ENCODE assay signal across 30 cellular contexts in the genomic region with DNA sequence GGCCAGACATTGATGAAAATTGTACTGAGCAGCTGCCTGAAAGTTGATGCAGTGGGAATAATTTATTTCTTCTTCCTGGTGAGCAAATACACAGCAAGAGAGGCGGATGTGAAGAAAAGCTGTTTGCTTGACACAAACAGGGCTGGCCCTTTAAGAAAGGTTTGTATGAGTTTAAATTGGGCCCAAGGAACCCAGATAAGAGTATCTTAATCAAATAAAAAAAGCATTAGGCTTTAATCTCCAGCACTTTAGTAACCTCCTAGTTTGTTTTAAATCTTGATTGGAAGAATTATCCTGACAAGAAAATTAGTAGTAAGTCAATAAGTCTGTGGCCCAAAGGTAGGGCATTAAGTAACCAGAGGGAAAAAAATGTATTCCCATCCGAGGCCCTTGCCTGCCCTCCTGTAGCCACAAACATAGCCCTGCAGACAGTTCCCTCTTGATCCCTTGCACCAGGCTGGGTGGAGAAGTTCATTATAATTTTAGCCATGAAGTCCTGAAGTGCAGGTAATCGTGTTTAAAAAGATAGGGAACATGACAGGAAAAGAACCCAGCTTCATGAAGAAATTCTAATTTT.
"Had no signal": no experiment of that assay in that cellular context is flagged by ENCODE, and none has a peak within 500 bp of the region (broad histone marks: within the 10 kb centered on the region; RNA-seq: fewer than 3 reads in every experiment).

No MANE protein-coding gene starts in this region.

- H3K27ac ChIP-seq: heart left ventricle, parathyroid adenoma, psoas muscle, sigmoid colon, uterus had no signal

- H3K9me3 ChIP-seq: psoas muscle, sigmoid colon, uterus had no signal

- DNase-seq: activated CD4-positive, alpha-beta T cell treated with anti-CD3 and anti-CD28 coated beads for 1 hour; activated CD4-positive, alpha-beta T cell treated with anti-CD3 and anti-CD28 coated beads, Interleukin-2, amount 50 U/mL, for 1 hour; activated CD8-positive, alpha-beta T cell treated with anti-CD3 and anti-CD28 coated beads for 36 hours; activated gamma-delta T cell treated with Interleukin-2 at 50 U/mL for 16 hours; activated naive CD4-positive, alpha-beta T cell treated with anti-CD3 and anti-CD28 coated beads, Interleukin-2, amount 50 U/mL, for 16 hours; activated T-cell treated with anti-CD3 and anti-CD28 coated beads, Interleukin-2, amount 50 U/mL, for 4 hours; endodermal cell; foreskin fibroblast; heart left ventricle; left ventricle myocardium superior; nephron progenitor cell; psoas muscle; sigmoid colon; stimulated activated CD4-positive, alpha-beta T cell treated with anti-CD3 and anti-CD28 coated beads, Interleukin-1b, Interleukin-23, amount 100 ng/mL, for 48 hours; stimulated activated CD4-positive, alpha-beta T cell treated with anti-CD3 and anti-CD28 coated beads, Interleukin-4, amount 100 ng/mL, for 4 hours; stimulated activated CD8-positive, alpha-beta memory T cell treated with anti-CD3 and anti-CD28 coated beads, Interleukin-4, amount 100 ng/mL, for 48 hours; stimulated activated naive CD8-positive, alpha-beta T cell treated with anti-CD3 and anti-CD28 coated beads, Interleukin-15, amount 100 ng/mL, for 72 hours; substantia nigra; T1000; uterus had no signal

- H3K27me3 ChIP-seq: sigmoid colon, uterus had no signal

- H3K36me3 Mint-ChIP-seq: stimulated activated memory B cell treated with anti-CD40 and anti-IgM and Interleukin-4, amounts not matched to agents 10 μg/mL and 1 μg/mL and 100 μg/mL, for 72 hours; type B pancreatic cell; WTC11 had no signal

- H3K79me2 ChIP-seq: parathyroid adenoma had no signal

- H3K27me3 Mint-ChIP-seq: dendritic cell treated with granulocyte-macrophage colony-stimulating factor and Interleukin-4, amounts not matched to agents 40 ng/mL and 50 ng/mL, for 4 days had no signal

- H3K9me3 Mint-ChIP-seq: activated CD8-positive, alpha-beta T cell treated with anti-CD3 and anti-CD28 coated beads for 36 hours; activated T-helper 17 cell treated with anti-CD3 and anti-CD28 coated beads, Interleukin-2, amount 50 U/mL, for 72 hours; central memory CD8-positive, alpha-beta T cell; dendritic cell treated with granulocyte-macrophage colony-stimulating factor and Interleukin-4, amounts not matched to agents 40 ng/mL and 50 ng/mL, for 4 days; stimulated activated memory B cell treated with anti-CD40 and anti-IgM and Interleukin-4, amounts not matched to agents 10 μg/mL and 1 μg/mL and 100 μg/mL, for 72 hours; stimulated activated naive CD8-positive, alpha-beta T cell treated with anti-CD3 and anti-CD28 coated beads, Interleukin-15, amount 100 ng/mL, for 72 hours; T-helper 1 cell treated with Interleukin-12 subunit alpha and Interleukin-12 subunit beta and Interleukin-4 antibody, amounts not matched to agents 30 μg/mL and 1 μg/mL, for 36 hours had no signal

- H3K4me1 ChIP-seq: heart left ventricle, parathyroid adenoma, psoas muscle, sigmoid colon, uterus had no signal

- H3K36me3 ChIP-seq: heart left ventricle, sigmoid colon, uterus had no signal

- H3K27ac Mint-ChIP-seq: activated CD8-positive, alpha-beta T cell treated with anti-CD3 and anti-CD28 coated beads for 36 hours; activated T-helper 17 cell treated with anti-CD3 and anti-CD28 coated beads, Interleukin-2, amount 50 U/mL, for 72 hours; dendritic cell treated with granulocyte-macrophage colony-stimulating factor and Interleukin-4, amounts not matched to agents 40 ng/mL and 50 ng/mL, for 4 days; endodermal cell; stimulated activated memory B cell treated with anti-CD40 and anti-IgM and Interleukin-4, amounts not matched to agents 10 μg/mL and 1 μg/mL and 100 μg/mL, for 72 hours; stimulated activated naive CD8-positive, alpha-beta T cell treated with anti-CD3 and anti-CD28 coated beads, Interleukin-15, amount 100 ng/mL, for 72 hours; T-helper 1 cell treated with Interleukin-12 subunit alpha and Interleukin-12 subunit beta and Interleukin-4 antibody, amounts not matched to agents 30 μg/mL and 1 μg/mL, for 36 hours; type B pancreatic cell; WTC11 had no signal

- H3K4me2 ChIP-seq: smooth muscle cell had no signal

- H2AFZ ChIP-seq: parathyroid adenoma had no signal

- H3K4me3 ChIP-seq: heart left ventricle, psoas muscle, sigmoid colon, smooth muscle cell, uterus had no signal

- ATAC-seq: activated CD8-positive, alpha-beta T cell treated with anti-CD3 and anti-CD28 coated beads for 36 hours; activated T-cell treated with anti-CD3 and anti-CD28 coated beads, Interleukin-2, amount 50 U/mL, for 4 hours; activated T-helper 17 cell treated with anti-CD3 and anti-CD28 coated beads, Interleukin-2, amount 50 U/mL, for 72 hours; esophagus mucosa; left ventricle myocardium superior; psoas muscle; stimulated activated memory B cell treated with anti-CD40 and anti-IgM and Interleukin-4, amounts not matched to agents 10 μg/mL and 1 μg/mL and 100 μg/mL, for 72 hours; stimulated activated naive CD8-positive, alpha-beta T cell treated with anti-CD3 and anti-CD28 coated beads, Interleukin-15, amount 100 ng/mL, for 72 hours; WTC11 had no signal

- H3K4me3 Mint-ChIP-seq: activated CD8-positive, alpha-beta T cell treated with anti-CD3 and anti-CD28 coated beads for 36 hours; activated T-cell treated with anti-CD3 and anti-CD28 coated beads, Interleukin-2, amount 50 U/mL, for 4 hours; activated T-helper 17 cell treated with anti-CD3 and anti-CD28 coated beads, Interleukin-2, amount 50 U/mL, for 72 hours; central memory CD8-positive, alpha-beta T cell; dendritic cell treated with granulocyte-macrophage colony-stimulating factor and Interleukin-4, amounts not matched to agents 40 ng/mL and 50 ng/mL, for 4 days; endodermal cell; stimulated activated memory B cell treated with anti-CD40 and anti-IgM and Interleukin-4, amounts not matched to agents 10 μg/mL and 1 μg/mL and 100 μg/mL, for 72 hours; stimulated activated naive CD8-positive, alpha-beta T cell treated with anti-CD3 and anti-CD28 coated beads, Interleukin-15, amount 100 ng/mL, for 72 hours; T-helper 1 cell treated with Interleukin-12 subunit alpha and Interleukin-12 subunit beta and Interleukin-4 antibody, amounts not matched to agents 30 μg/mL and 1 μg/mL, for 36 hours; type B pancreatic cell; WTC11 had no signal

- H3K9ac ChIP-seq: parathyroid adenoma had no signal

- H3K4me1 Mint-ChIP-seq: activated T-helper 17 cell treated with anti-CD3 and anti-CD28 coated beads, Interleukin-2, amount 50 U/mL, for 72 hours; central memory CD8-positive, alpha-beta T cell; stimulated activated memory B cell treated with anti-CD40 and anti-IgM and Interleukin-4, amounts not matched to agents 10 μg/mL and 1 μg/mL and 100 μg/mL, for 72 hours; stimulated activated naive CD8-positive, alpha-beta T cell treated with anti-CD3 and anti-CD28 coated beads, Interleukin-15, amount 100 ng/mL, for 72 hours had no signal
